In genomic region chr17:8994319-8994718, GRCh38 we compare ENCODE assay signal across 2 cellular contexts.
TF ChIP-seq lines count a peak whose summit lies in the region.

No MANE protein-coding gene starts in this region.

TF ChIP-seq in WTC11, 78 proteins besides CTCF, POLR2A, EP300 and RAD21:
- TF ChIP-seq STAT6 (CRISPR knock-in tag; conservative IDR thresholded peaks at IDR 0.05; ENCODE audit: low read depth), result no peak
- no peak for TF ChIP-seq USF2 (CRISPR knock-in tag; IDR thresholded peaks at IDR 0.05)
- no peak for TF ChIP-seq NR1H2 (CRISPR knock-in tag; IDR thresholded peaks at IDR 0.05)

TF ChIP-seq in HepG2, 621 proteins besides CTCF, POLR2A, EP300 and RAD21:
- no peak for TF ChIP-seq TEF (CRISPR knock-in tag; IDR thresholded peaks at IDR 0.05)
- no peak for TF ChIP-seq ATF3 (CRISPR knock-in tag; IDR thresholded peaks at IDR 0.05)
- no peak for TF ChIP-seq CENPT (CRISPR knock-in tag; IDR thresholded peaks at IDR 0.05; ENCODE audit: low read depth)
- no peak for TF ChIP-seq ZNF383 (CRISPR knock-in tag; IDR thresholded peaks at IDR 0.05; ENCODE audit: borderline replicate concordance)
- no peak for TF ChIP-seq ZNF772 (CRISPR knock-in tag; IDR thresholded peaks at IDR 0.05)
- TF ChIP-seq POLR2AphosphoS2 (IDR thresholded peaks at IDR 0.05; ENCODE audit: low read depth, low read length), result no peak
- no peak for TF ChIP-seq ZNF713 (CRISPR knock-in tag; IDR thresholded peaks at IDR 0.05)
- peak; percentile 53 for TF ChIP-seq CEBPB (IDR thresholded peaks at IDR 0.05; ENCODE audit: borderline replicate concordance, low read depth, low read length)
- TF ChIP-seq CEBPG (CRISPR knock-in tag; IDR thresholded peaks at IDR 0.05), result peak; percentile 36; the same call in 1 of the 2 replicates
- peak; percentile 68 for TF ChIP-seq SMC3 (IDR thresholded peaks at IDR 0.05; ENCODE audit: low read length)
- no peak for TF ChIP-seq MYPOP (CRISPR knock-in tag; IDR thresholded peaks at IDR 0.05)
- no peak for TF ChIP-seq ZNF263 (CRISPR knock-in tag; IDR thresholded peaks at IDR 0.05)
- TF ChIP-seq XRCC5 (optimal IDR thresholded peaks at IDR 0.05; ENCODE audit: low read length), result peak; percentile 38
- TF ChIP-seq SP1 (IDR thresholded peaks at IDR 0.05), result no peak
- TF ChIP-seq SP1 (CRISPR knock-in tag; IDR thresholded peaks at IDR 0.05), result no peak
- TF ChIP-seq LBX2 (CRISPR knock-in tag; IDR thresholded peaks at IDR 0.05; ENCODE audit: borderline replicate concordance), result no peak
- no peak for TF ChIP-seq ZNF343 (CRISPR knock-in tag; IDR thresholded peaks at IDR 0.05)
- TF ChIP-seq STAG1 (CRISPR knock-in tag; IDR thresholded peaks at IDR 0.05), result peak; percentile 64
- no peak for TF ChIP-seq NAIF1 (CRISPR knock-in tag; IDR thresholded peaks at IDR 0.05; ENCODE audit: borderline replicate concordance)
- TF ChIP-seq SP2 (CRISPR knock-in tag; IDR thresholded peaks at IDR 0.05), result no peak
- TF ChIP-seq ZNF557 (CRISPR knock-in tag; IDR thresholded peaks at IDR 0.05), result no peak
- TF ChIP-seq ZNF350 (CRISPR knock-in tag; IDR thresholded peaks at IDR 0.05; ENCODE audit: borderline replicate concordance, low read depth), result no peak
- TF ChIP-seq MXI1 (IDR thresholded peaks at IDR 0.05; ENCODE audit: borderline replicate concordance, low read depth, low read length), result no peak
- TF ChIP-seq NR2C2 (CRISPR knock-in tag; IDR thresholded peaks at IDR 0.05; ENCODE audit: borderline replicate concordance), result no peak
- TF ChIP-seq NRL (CRISPR knock-in tag; IDR thresholded peaks at IDR 0.05; ENCODE audit: borderline replicate concordance), result no peak
- TF ChIP-seq ZNF7 (CRISPR knock-in tag; IDR thresholded peaks at IDR 0.05), result no peak
- no peak for TF ChIP-seq ZNF704 (CRISPR knock-in tag; IDR thresholded peaks at IDR 0.05; ENCODE audit: borderline replicate concordance)
- TF ChIP-seq KDM5B (CRISPR knock-in tag; IDR thresholded peaks at IDR 0.05; ENCODE audit: borderline replicate concordance), result no peak
- no peak for TF ChIP-seq SRY (CRISPR knock-in tag; IDR thresholded peaks at IDR 0.05)
- TF ChIP-seq SALL1 (CRISPR knock-in tag; IDR thresholded peaks at IDR 0.05), result 0 out of 2 replicates have a peak, but pooled peaks have one; percentile 11
- TF ChIP-seq NFATC3 (CRISPR knock-in tag; IDR thresholded peaks at IDR 0.05), result no peak
- TF ChIP-seq BCL3 (CRISPR knock-in tag; IDR thresholded peaks at IDR 0.05), result no peak
- no peak for TF ChIP-seq ZNF101 (CRISPR knock-in tag; IDR thresholded peaks at IDR 0.05; ENCODE audit: borderline replicate concordance, low read depth)
- TF ChIP-seq FOXA3 (CRISPR knock-in tag; IDR thresholded peaks at IDR 0.05), result no peak
- TF ChIP-seq TCF7L2 (IDR thresholded peaks at IDR 0.05; ENCODE audit: low read depth, low read length), result no peak
- TF ChIP-seq TFDP2 (CRISPR knock-in tag; IDR thresholded peaks at IDR 0.05), result no peak
- no peak for TF ChIP-seq ARID3A (IDR thresholded peaks at IDR 0.05; ENCODE audit: low read depth, low read length)
- no peak for TF ChIP-seq ZNF441 (CRISPR knock-in tag; IDR thresholded peaks at IDR 0.05; ENCODE audit: borderline replicate concordance)
- no peak for TF ChIP-seq ZMYM3 (CRISPR knock-in tag; IDR thresholded peaks at IDR 0.05)
- no peak for TF ChIP-seq ZNF691 (CRISPR knock-in tag; IDR thresholded peaks at IDR 0.05; ENCODE audit: borderline replicate concordance, low read depth)
- TF ChIP-seq TERF1 (CRISPR knock-in tag; IDR thresholded peaks at IDR 0.05), result no peak
- no peak for TF ChIP-seq PBX2 (CRISPR knock-in tag; IDR thresholded peaks at IDR 0.05)
- no peak for TF ChIP-seq GFI1 (CRISPR knock-in tag; IDR thresholded peaks at IDR 0.05; ENCODE audit: borderline replicate concordance)
- no peak for TF ChIP-seq ETS1 (CRISPR knock-in tag; IDR thresholded peaks at IDR 0.05)
- no peak for TF ChIP-seq PCBP2 (optimal IDR thresholded peaks at IDR 0.05; ENCODE audit: low read depth, low read length, poor library complexity, severe bottlenecking)
- no peak for TF ChIP-seq TRIM24 (CRISPR knock-in tag; IDR thresholded peaks at IDR 0.05)
- TF ChIP-seq CEBPZ (IDR thresholded peaks at IDR 0.05; ENCODE audit: low read length), result no peak
- no peak for TF ChIP-seq THRA (CRISPR knock-in tag; IDR thresholded peaks at IDR 0.05; ENCODE audit: borderline replicate concordance)
